23 cellular contexts compared by ENCODE assay signal in genomic region chr6:137365648-137366047, GRCh38.
"Had no signal": no experiment of that assay in that cellular context is flagged by ENCODE, and none has a peak within 500 bp of the region (broad histone marks: within the 10 kb centered on the region; RNA-seq: fewer than 3 reads in every experiment).

No MANE protein-coding gene starts in this region.

- H3K27ac Mint-ChIP-seq: activated B cell treated with CpG ODN at 0.5 μM for 24 hours; activated CD8-positive, alpha-beta T cell treated with anti-CD3 and anti-CD28 coated beads for 36 hours; activated naive CD4-positive, alpha-beta T cell treated with anti-CD3 and anti-CD28 coated beads, Interleukin-2, amount 50 U/mL, for 24 hours; activated T-helper 2 cell treated with anti-CD3 and anti-CD28 coated beads, Interferon-gamma antibody, Interleukin-2, Interleukin-4, amounts not matched to agents 10 μg/mL and 5 μg/mL and 100 μg/mL, durations not matched to agents 14 hours and 24 hours and 36 hours; effector memory CD8-positive, alpha-beta T cell; nephron progenitor cell; stimulated activated naive B cell treated with anti-CD40 and anti-IgM and Interleukin-4, amounts not matched to agents 10 μg/mL and 1 μg/mL and 100 μg/mL, for 72 hours; T-helper 17 cell had no signal

- H3K27ac ChIP-seq: heart left ventricle, left ventricle myocardium inferior, right atrium auricular region, testis, transverse colon had no signal

- H3K36me3 Mint-ChIP-seq: activated naive CD4-positive, alpha-beta T cell treated with anti-CD3 and anti-CD28 coated beads, Interleukin-2, amount 50 U/mL, for 24 hours; stimulated activated naive B cell treated with anti-CD40 and anti-IgM and Interleukin-4, amounts not matched to agents 10 μg/mL and 1 μg/mL and 100 μg/mL, for 72 hours had no signal

- H3K9me3 Mint-ChIP-seq: activated B cell treated with CpG ODN at 0.5 μM for 24 hours; activated CD8-positive, alpha-beta T cell treated with anti-CD3 and anti-CD28 coated beads for 36 hours; activated naive CD4-positive, alpha-beta T cell treated with anti-CD3 and anti-CD28 coated beads, Interleukin-2, amount 50 U/mL, for 24 hours; activated T-cell treated with anti-CD3 and anti-CD28 coated beads, Interleukin-2, amount 50 U/mL, for 4 hours; central memory CD8-positive, alpha-beta T cell; effector memory CD8-positive, alpha-beta T cell; nephron progenitor cell; stimulated activated naive B cell treated with anti-CD40 and anti-IgM and Interleukin-4, amounts not matched to agents 10 μg/mL and 1 μg/mL and 100 μg/mL, for 72 hours had no signal

- H3K36me3 ChIP-seq: heart left ventricle, left ventricle myocardium inferior, right atrium auricular region, transverse colon had no signal

- H3K27me3 Mint-ChIP-seq: activated B cell treated with CpG ODN at 0.5 μM for 24 hours; activated CD8-positive, alpha-beta T cell treated with anti-CD3 and anti-CD28 coated beads for 36 hours; activated naive CD4-positive, alpha-beta T cell treated with anti-CD3 and anti-CD28 coated beads, Interleukin-2, amount 50 U/mL, for 24 hours; central memory CD8-positive, alpha-beta T cell; effector memory CD8-positive, alpha-beta T cell; stimulated activated naive B cell treated with anti-CD40 and anti-IgM and Interleukin-4, amounts not matched to agents 10 μg/mL and 1 μg/mL and 100 μg/mL, for 72 hours; T-helper 17 cell had no signal

- H3K4me1 ChIP-seq: heart left ventricle, left ventricle myocardium inferior, right atrium auricular region, testis, transverse colon had no signal

- DNase-seq: activated B cell treated with CpG ODN at 0.5 μM for 24 hours; activated CD4-positive, alpha-beta T cell treated with anti-CD3 and anti-CD28 coated beads, Interleukin-2, amount 50 U/mL, for 1 hour; activated CD8-positive, alpha-beta T cell treated with anti-CD3 and anti-CD28 coated beads for 36 hours; activated T-cell treated with anti-CD3 and anti-CD28 coated beads, Interleukin-2, amount 50 U/mL, for 4 hours; effector memory CD8-positive, alpha-beta T cell; foreskin fibroblast; heart left ventricle; left ventricle myocardium inferior; mesendoderm; nephron progenitor cell; occipital lobe; stimulated activated CD4-positive, alpha-beta T cell treated with anti-CD3 and anti-CD28 coated beads, Interleukin-15, amount 100 ng/mL, for 24 hours; stimulated activated CD4-positive, alpha-beta T cell treated with anti-CD3 and anti-CD28 coated beads, Interleukin-2, amount 100 ng/mL, for 24 hours; stimulated activated naive B cell treated with anti-CD40 and anti-IgM and Interleukin-4, amounts not matched to agents 10 μg/mL and 1 μg/mL and 100 μg/mL, for 72 hours; T-helper 17 cell; testis; transverse colon had no signal

- H3K9me3 ChIP-seq: heart left ventricle, left ventricle myocardium inferior, right atrium auricular region, testis, transverse colon had no signal

- H3K4me3 ChIP-seq: heart left ventricle, left ventricle myocardium inferior, lung, right atrium auricular region, testis, transverse colon had no signal

- ATAC-seq: activated CD8-positive, alpha-beta T cell treated with anti-CD3 and anti-CD28 coated beads for 36 hours; activated T-cell treated with anti-CD3 and anti-CD28 coated beads, Interleukin-2, amount 50 U/mL, for 4 hours; effector memory CD8-positive, alpha-beta T cell; esophagus mucosa; heart left ventricle; stimulated activated naive B cell treated with anti-CD40 and anti-IgM and Interleukin-4, amounts not matched to agents 10 μg/mL and 1 μg/mL and 100 μg/mL, for 72 hours; T-helper 17 cell had no signal

- H3K27me3 ChIP-seq: heart left ventricle, right atrium auricular region, testis, transverse colon had no signal

- H3K4me3 Mint-ChIP-seq: activated B cell treated with CpG ODN at 0.5 μM for 24 hours; activated CD8-positive, alpha-beta T cell treated with anti-CD3 and anti-CD28 coated beads for 36 hours; activated naive CD4-positive, alpha-beta T cell treated with anti-CD3 and anti-CD28 coated beads, Interleukin-2, amount 50 U/mL, for 24 hours; activated T-cell treated with anti-CD3 and anti-CD28 coated beads, Interleukin-2, amount 50 U/mL, for 4 hours; central memory CD8-positive, alpha-beta T cell; effector memory CD8-positive, alpha-beta T cell; nephron progenitor cell; stimulated activated naive B cell treated with anti-CD40 and anti-IgM and Interleukin-4, amounts not matched to agents 10 μg/mL and 1 μg/mL and 100 μg/mL, for 72 hours; T-helper 17 cell had no signal
